ENCODE assay signal across 32 cellular contexts in the genomic region with DNA sequence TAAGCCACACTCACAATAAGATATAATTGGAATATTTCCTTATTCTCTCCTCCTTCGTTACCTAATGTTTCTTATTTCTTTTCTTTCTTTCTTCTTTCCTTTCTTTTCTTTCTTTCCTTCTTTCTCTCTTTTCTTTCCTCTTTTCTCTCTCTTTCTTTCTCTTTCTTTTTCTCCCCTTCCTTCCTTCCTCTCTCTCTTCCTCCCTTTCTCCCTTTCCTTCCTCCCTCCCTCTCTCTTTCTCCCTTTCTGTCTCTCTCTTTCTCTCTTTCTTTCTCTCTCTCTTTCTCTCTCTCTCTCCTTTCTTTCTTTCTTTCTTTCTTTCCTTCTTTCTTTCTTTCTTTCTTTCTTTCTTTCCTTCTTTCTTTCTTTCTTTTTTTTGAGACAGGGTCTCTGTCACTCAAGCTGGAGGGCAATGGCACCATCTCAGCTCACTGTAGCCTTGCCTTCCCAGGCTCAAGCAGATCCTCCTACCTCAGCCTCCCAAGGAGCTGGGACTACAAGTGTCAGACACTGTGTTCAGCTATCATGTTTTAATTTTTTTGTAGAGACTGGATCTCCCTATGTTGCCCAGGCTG.
"Had no signal": no experiment of that assay in that cellular context is flagged by ENCODE, and none has a peak within 500 bp of the region (broad histone marks: within the 10 kb centered on the region; RNA-seq: fewer than 3 reads in every experiment).

No MANE protein-coding gene starts in this region.

- ATAC-seq: activated CD8-positive, alpha-beta T cell treated with anti-CD3 and anti-CD28 coated beads, Interleukin-2, amount 10 ng/mL, durations not matched to agents 7 days and 5 days; activated T-cell treated with anti-CD3 and anti-CD28 coated beads, Interleukin-2, amount 50 U/mL, for 4 hours; activated T-helper 17 cell treated with anti-CD3 and anti-CD28 coated beads, Interleukin-2, amount 50 U/mL, for 72 hours; PC-3; SK-N-SH treated with all-trans-retinoic acid at 6 μM for 48 hours had no signal

- H3K4me3 Mint-ChIP-seq: activated CD8-positive, alpha-beta T cell treated with anti-CD3 and anti-CD28 coated beads, Interleukin-2, amount 10 ng/mL, durations not matched to agents 7 days and 5 days; activated naive CD8-positive, alpha-beta T cell treated with anti-CD3 and anti-CD28 coated beads for 36 hours; activated T-cell treated with anti-CD3 and anti-CD28 coated beads, Interleukin-2, amount 50 U/mL, for 4 hours; activated T-helper 17 cell treated with anti-CD3 and anti-CD28 coated beads, Interleukin-2, amount 50 U/mL, for 72 hours; IgD-negative memory B cell had no signal

- H3K9me3 Mint-ChIP-seq: activated T-helper 17 cell treated with anti-CD3 and anti-CD28 coated beads, Interleukin-2, amount 50 U/mL, for 72 hours had no signal

- DNase-seq: activated CD4-positive, alpha-beta T cell treated with anti-CD3 and anti-CD28 coated beads for 1 hour; activated CD4-positive, alpha-beta T cell treated with anti-CD3 and anti-CD28 coated beads for 48 hours; activated CD4-positive, alpha-beta T cell treated with anti-CD3 and anti-CD28 coated beads, Interleukin-2, amount 50 U/mL, for 48 hours; activated CD4-positive, CD25-positive, alpha-beta regulatory T cell; activated CD8-positive, alpha-beta T cell treated with anti-CD3 and anti-CD28 coated beads, Interleukin-2, amount 10 ng/mL, durations not matched to agents 7 days and 5 days; activated effector memory CD4-positive, alpha-beta T cell treated with anti-CD3 and anti-CD28 coated beads, Interleukin-2, amount 50 U/mL, for 16 hours; activated naive CD4-positive, alpha-beta T cell; activated naive CD4-positive, alpha-beta T cell treated with anti-CD3 and anti-CD28 coated beads, Interleukin-2, amount 50 U/mL, for 16 hours; activated naive CD8-positive, alpha-beta T cell treated with anti-CD3 and anti-CD28 coated beads for 36 hours; activated T-cell treated with anti-CD3 and anti-CD28 coated beads, Interleukin-2, amount 50 U/mL, for 4 hours; amniotic stem cell; Kasumi-1; KG1; MM.1S; MV-4-11; NCI-H1092; NCI-H1436 treated with DMSO at 0.1 percent for 48 hours; NCI-H1694 treated with DMSO at 0.1 percent for 48 hours; NCI-H2029; NCI-H345; NCI-H524 treated with DMSO at 0.1 percent for 48 hours; PC-3; Peyer's patch; RPMI8226; SHP77 treated with DMSO at 0.1 percent for 48 hours; SW 1271; T-helper 1 cell; T-helper 2 cell; T-helper 9 cell had no signal

- H3K27ac Mint-ChIP-seq: activated CD8-positive, alpha-beta T cell treated with anti-CD3 and anti-CD28 coated beads, Interleukin-2, amount 10 ng/mL, durations not matched to agents 7 days and 5 days; activated naive CD8-positive, alpha-beta T cell treated with anti-CD3 and anti-CD28 coated beads for 36 hours; activated T-helper 17 cell treated with anti-CD3 and anti-CD28 coated beads, Interleukin-2, amount 50 U/mL, for 72 hours; IgD-negative memory B cell had no signal

- H3K36me3 Mint-ChIP-seq: activated naive CD8-positive, alpha-beta T cell treated with anti-CD3 and anti-CD28 coated beads for 36 hours had no signal

- H3K4me1 Mint-ChIP-seq: activated naive CD8-positive, alpha-beta T cell treated with anti-CD3 and anti-CD28 coated beads for 36 hours; activated T-helper 17 cell treated with anti-CD3 and anti-CD28 coated beads, Interleukin-2, amount 50 U/mL, for 72 hours had no signal
